Comparison of ENCODE assay signal across 8 cellular contexts in genomic region chr15:26082069-26082832, GRCh38.
DNase-seq lines count a peak whose midpoint lies in the region; ATAC-seq and TF ChIP-seq lines count a peak whose summit lies in the region.

No MANE protein-coding gene starts in this region.

- TF ChIP-seq CTCF in AG09319 (IDR thresholded peaks at IDR 0.05; ENCODE audit: low read depth, low read length) = no peak

- intact Hi-C loops in left colon (cut with DNase I, micrococcal nuclease) = no loop called here

- ATAC-seq in GM19035 (IDR thresholded peaks at IDR 0.05; ENCODE audit: unreplicated experiment) (peak; percentile 97), HG03378 (IDR thresholded peaks at IDR 0.05; ENCODE audit: unreplicated experiment) (peak; percentile 96), left colon (peak; percentile 99)

- peak; percentile 20 for DNase-seq in AG09319 (ENCODE audit: extremely low read depth, low read depth)
- DNase-seq in NCI-H524 (lab: John Stamatoyannopoulos, UW) = peak; percentile 97 to 99
- DNase-seq in activated CD4-positive, alpha-beta T cell treated with anti-CD3 and anti-CD28 coated beads, Interleukin-2, amount 50 U/mL, for 1 hour = peak; percentile 94
- DNase-seq in dedifferentiated amniotic fluid mesenchymal stem cell (ENCODE audit: extremely low spot score) = peak; percentile 96
- peak; percentile 94 to 95 for DNase-seq in left colon
- peak; percentile 87 to 93 (median 91) for DNase-seq in stimulated activated CD4-positive, alpha-beta T cell treated with anti-CD3 and anti-CD28 coated beads, Interleukin-1b, Interleukin-23, amount 100 ng/mL, for 24 hours (ENCODE audit: low read depth in 4 of 4, low spot score in 1 of 4)

Comparison
In these comparisons a context has a peak if more than half of its experiments do, and no peak if none do; other contexts are left out.
1. Peak in every context shown above with its lines: DNase-seq and ATAC-seq.
2. DNase-seq: peak in every context shown above with its lines; median percentile 98 in NCI-H524; 96 in dedifferentiated amniotic fluid mesenchymal stem cell; 94 in left colon; 94 in activated CD4-positive, alpha-beta T cell treated with anti-CD3 and anti-CD28 coated beads, Interleukin-2, amount 50 U/mL, for 1 hour; 91 in stimulated activated CD4-positive, alpha-beta T cell treated with anti-CD3 and anti-CD28 coated beads, Interleukin-1b, Interleukin-23, amount 100 ng/mL, for 24 hours; 20 in AG09319.